Comparison of ENCODE assay signal across 9 cellular contexts in the genomic region with DNA sequence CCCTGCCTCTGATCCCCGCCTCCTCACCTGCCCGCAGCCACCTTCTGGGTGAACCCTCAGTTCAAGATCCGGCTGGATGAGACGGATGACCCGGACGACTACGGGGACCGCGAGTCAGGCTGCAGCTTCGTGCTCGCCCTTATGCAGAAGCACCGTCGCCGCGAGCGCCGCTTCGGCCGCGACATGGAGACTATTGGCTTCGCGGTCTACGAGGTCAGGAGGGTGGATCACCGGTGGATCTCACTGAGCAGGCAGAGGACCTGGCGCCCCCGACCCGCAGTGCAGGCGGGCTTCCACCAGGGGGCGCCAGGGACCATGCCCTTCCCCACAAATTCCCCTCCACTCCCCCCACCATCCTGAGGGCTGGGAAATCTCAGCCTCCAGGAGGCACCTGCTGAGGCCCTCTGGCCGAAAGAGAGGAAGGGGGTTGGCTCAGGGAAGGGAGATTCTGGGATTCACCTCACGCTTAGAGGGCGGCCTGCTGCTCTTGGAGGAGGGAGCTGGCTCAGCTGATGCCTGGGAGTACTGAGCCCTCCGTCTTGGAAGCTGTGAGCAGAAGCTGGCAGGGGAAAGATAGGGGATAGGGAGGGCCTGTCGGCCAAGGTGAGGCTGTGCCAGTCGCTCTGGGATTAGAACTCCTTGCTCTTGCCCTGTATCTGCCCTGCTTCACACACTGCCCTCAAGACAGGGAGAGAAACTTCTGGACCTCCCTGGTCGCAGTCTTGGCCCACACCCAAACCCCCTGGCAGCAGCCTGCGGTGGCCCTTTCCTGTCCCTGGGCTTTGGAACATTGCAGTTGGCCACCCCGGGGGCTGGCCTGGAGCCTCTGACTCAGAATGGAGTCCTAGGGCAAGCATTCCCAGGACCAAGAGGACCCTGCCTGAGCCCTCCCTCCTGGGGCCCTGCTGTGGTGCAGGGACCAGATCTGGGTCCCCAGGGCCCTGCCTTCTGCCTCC. TPM values are rescaled to one million over a fixed set of nuclear protein-coding genes. Genes with fewer than 3 reads are reported as not detected.
DNase-seq lines count a peak whose midpoint lies in the region; ATAC-seq and TF ChIP-seq lines count a peak whose summit lies in the region.
"Had no signal": no experiment of that assay in that cellular context is flagged by ENCODE, and none has a peak within 500 bp of the region (broad histone marks: within the 10 kb centered on the region; RNA-seq: fewer than 3 reads in every experiment).

No MANE protein-coding gene starts in this region.

- peaks cover 37% of the 10 kb centered on the region for H3K36me3 Mint-ChIP-seq in activated CD4-positive, alpha-beta memory T cell treated with anti-CD3 and anti-CD28 coated beads, Interleukin-2, amount 10 ng/mL, durations not matched to agents 7 days and 5 days (ENCODE audit: low read depth)
- H3K36me3 Mint-ChIP-seq in natural killer cell: peaks cover 8% of the 10 kb centered on the region

- TF ChIP-seq CTCF in natural killer cell (IDR thresholded peaks at IDR 0.05): peak; percentile 96

- TF ChIP-seq POLR2A in erythroblast (IDR thresholded peaks at IDR 0.05; ENCODE audit: low read length): no peak

- CTCF ChIA-PET in activated CD4-positive, alpha-beta memory T cell treated with anti-CD3 and anti-CD28 coated beads, Interleukin-2, amount 10 ng/mL, durations not matched to agents 7 days and 5 days (lab: Charles Lee): interaction anchor here (0.7 to 2.4 kb wide), 8 partner anchors 15 to 313 kb away, joined by 3 to 17 read pairs (median 4); a partner anchor contains a TSS

- no peak overlapping the region for H3K27ac Mint-ChIP-seq in activated CD4-positive, alpha-beta memory T cell treated with anti-CD3 and anti-CD28 coated beads, Interleukin-2, amount 10 ng/mL, durations not matched to agents 7 days and 5 days
- H3K27ac Mint-ChIP-seq in natural killer cell: no peak overlapping the region

- no peak overlapping the region for H3K4me3 Mint-ChIP-seq in activated CD4-positive, alpha-beta memory T cell treated with anti-CD3 and anti-CD28 coated beads, Interleukin-2, amount 10 ng/mL, durations not matched to agents 7 days and 5 days
- H3K4me3 Mint-ChIP-seq in natural killer cell: no peak overlapping the region

- POLR2A ChIA-PET in activated CD4-positive, alpha-beta memory T cell treated with anti-CD3 and anti-CD28 coated beads, Interleukin-2, amount 10 ng/mL, durations not matched to agents 7 days and 5 days (lab: Charles Lee): interaction anchor here (1.0 to 1.6 kb wide), 4 partner anchors 8 to 303 kb away, joined by 3 to 4 read pairs (median 4); a partner anchor contains a TSS

- H3K27me3 Mint-ChIP-seq in activated CD4-positive, alpha-beta memory T cell treated with anti-CD3 and anti-CD28 coated beads, Interleukin-2, amount 10 ng/mL, durations not matched to agents 7 days and 5 days: no peaks in the 10 kb centered on the region
- H3K27me3 Mint-ChIP-seq in natural killer cell (ENCODE audit: low read depth in 2 of 2): no peaks in the 10 kb centered on the region

- H3K4me1 Mint-ChIP-seq in activated CD4-positive, alpha-beta memory T cell treated with anti-CD3 and anti-CD28 coated beads, Interleukin-2, amount 10 ng/mL, durations not matched to agents 7 days and 5 days: peaks cover 7% of the 10 kb centered on the region
- peaks cover 11% of the 10 kb centered on the region in 2 donors for H3K4me1 Mint-ChIP-seq in natural killer cell

- DNase-seq in NCI-H1694 (lab: John Stamatoyannopoulos, UW): peak; percentile 23
- DNase-seq in NCI-H1694 treated with DMSO at 0.1 percent for 48 hours (lab: John Stamatoyannopoulos, UW): no peak
- DNase-seq in M059J (ENCODE audit: low read depth): peak; percentile 21
- DNase-seq in activated CD4-positive, alpha-beta memory T cell treated with anti-CD3 and anti-CD28 coated beads, Interleukin-2, amount 10 ng/mL, durations not matched to agents 7 days and 5 days: peak; percentile 51
- DNase-seq in erythroblast (lab: John Stamatoyannopoulos, UW): peak; percentile 55 to 75
- peak; percentile 57 for DNase-seq in natural killer cell
- DNase-seq in mucosa of gallbladder (ENCODE audit: low spot score): no peak

- no peaks in the 10 kb centered on the region for H3K9me3 Mint-ChIP-seq in activated CD4-positive, alpha-beta memory T cell treated with anti-CD3 and anti-CD28 coated beads, Interleukin-2, amount 10 ng/mL, durations not matched to agents 7 days and 5 days
- H3K9me3 Mint-ChIP-seq in natural killer cell: no peaks in the 10 kb centered on the region

- intact Hi-C loops in natural killer cell (cut with micrococcal nuclease): loop anchor here (1.0 to 5.0 kb wide), 2 partner anchors 110 to 127 kb away; a partner anchor contains a TSS

- peak; percentile 78 to 82 (median 78) for ATAC-seq in natural killer cell
- no peak for ATAC-seq in HG03378 (IDR thresholded peaks at IDR 0.05; ENCODE audit: unreplicated experiment)

RNA-seq across cellular contexts. Expression of a gene that starts 23.2 kb away (rescaled TPM):
- 208 and 246 TPM in 2 replicates for total RNA-seq in M059J (2014; rRNA removed; shearing (Covaris generic))
- total RNA-seq in activated CD4-positive, alpha-beta memory T cell treated with anti-CD3 and anti-CD28 coated beads, Interleukin-2, amount 10 ng/mL, durations not matched to agents 7 days and 5 days: 100 to 1,000 TPM; 164 to 167 TPM
- total RNA-seq in natural killer cell (100 to 1,000 TPM; 211 to 256 (median 229) TPM), mucosa of gallbladder (287 TPM)

RNA-seq across cellular contexts. Expression of a gene that starts 34.9 kb away (rescaled TPM):
- not detected in 2 replicates for total RNA-seq in M059J (2014; rRNA removed; shearing (Covaris generic))
- not detected for total RNA-seq in activated CD4-positive, alpha-beta memory T cell treated with anti-CD3 and anti-CD28 coated beads, Interleukin-2, amount 10 ng/mL, durations not matched to agents 7 days and 5 days
- total RNA-seq in natural killer cell: not detected
- not detected for total RNA-seq in mucosa of gallbladder
- total RNA-seq: dermis microvascular lymphatic vessel endothelial cell had no signal

RNA-seq across cellular contexts. Expression of a gene that starts 56.8 kb away (rescaled TPM):
- total RNA-seq in M059J (2014; rRNA removed; shearing (Covaris generic)): 47.8 and 62.9 TPM in 2 replicates
- 10 to 100 TPM; 42.0 to 51.1 TPM for total RNA-seq in activated CD4-positive, alpha-beta memory T cell treated with anti-CD3 and anti-CD28 coated beads, Interleukin-2, amount 10 ng/mL, durations not matched to agents 7 days and 5 days
- 10 to 100 TPM; 21.2 to 24.2 (median 22.7) TPM for total RNA-seq in natural killer cell
- 8.7 TPM for total RNA-seq in mucosa of gallbladder

Comparison
In these comparisons a context has a peak if more than half of its experiments do, and no peak if none do; other contexts are left out.
1. DNase-seq: peak in NCI-H1694 (single experiment), M059J (single experiment), activated CD4-positive, alpha-beta memory T cell treated with anti-CD3 and anti-CD28 coated beads, Interleukin-2, amount 10 ng/mL, durations not matched to agents 7 days and 5 days (single experiment), erythroblast (2 of 2) and natural killer cell (single experiment); none in NCI-H1694 treated with DMSO at 0.1 percent for 48 hours (single experiment) and mucosa of gallbladder (single experiment).